ENCODE assay signal across 1 cellular context in the genomic region with DNA sequence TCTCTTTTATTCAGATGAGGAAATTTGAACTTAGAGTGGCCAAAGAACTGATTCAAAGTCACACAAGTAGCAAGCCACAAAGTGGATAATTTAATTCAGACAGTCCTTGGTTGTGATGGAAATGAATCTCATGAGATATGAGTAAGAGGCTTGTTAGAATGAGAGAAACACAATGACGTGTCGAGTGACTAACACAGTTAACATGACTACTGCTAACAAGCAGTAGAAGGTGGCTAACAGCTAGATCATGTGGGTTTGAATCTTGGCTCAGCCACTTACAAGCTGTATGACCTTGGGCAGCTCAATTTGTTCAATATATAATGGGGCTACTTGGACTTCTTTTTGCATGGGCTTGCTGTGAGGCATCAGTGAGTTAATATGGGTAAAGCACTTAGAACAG.
TF ChIP-seq lines count a peak whose summit lies in the region.

No MANE protein-coding gene starts in this region.

TF ChIP-seq in GM12878, 131 proteins besides CTCF, POLR2A, EP300 and RAD21 (continued from another document):
- TF ChIP-seq, protein P1, sequence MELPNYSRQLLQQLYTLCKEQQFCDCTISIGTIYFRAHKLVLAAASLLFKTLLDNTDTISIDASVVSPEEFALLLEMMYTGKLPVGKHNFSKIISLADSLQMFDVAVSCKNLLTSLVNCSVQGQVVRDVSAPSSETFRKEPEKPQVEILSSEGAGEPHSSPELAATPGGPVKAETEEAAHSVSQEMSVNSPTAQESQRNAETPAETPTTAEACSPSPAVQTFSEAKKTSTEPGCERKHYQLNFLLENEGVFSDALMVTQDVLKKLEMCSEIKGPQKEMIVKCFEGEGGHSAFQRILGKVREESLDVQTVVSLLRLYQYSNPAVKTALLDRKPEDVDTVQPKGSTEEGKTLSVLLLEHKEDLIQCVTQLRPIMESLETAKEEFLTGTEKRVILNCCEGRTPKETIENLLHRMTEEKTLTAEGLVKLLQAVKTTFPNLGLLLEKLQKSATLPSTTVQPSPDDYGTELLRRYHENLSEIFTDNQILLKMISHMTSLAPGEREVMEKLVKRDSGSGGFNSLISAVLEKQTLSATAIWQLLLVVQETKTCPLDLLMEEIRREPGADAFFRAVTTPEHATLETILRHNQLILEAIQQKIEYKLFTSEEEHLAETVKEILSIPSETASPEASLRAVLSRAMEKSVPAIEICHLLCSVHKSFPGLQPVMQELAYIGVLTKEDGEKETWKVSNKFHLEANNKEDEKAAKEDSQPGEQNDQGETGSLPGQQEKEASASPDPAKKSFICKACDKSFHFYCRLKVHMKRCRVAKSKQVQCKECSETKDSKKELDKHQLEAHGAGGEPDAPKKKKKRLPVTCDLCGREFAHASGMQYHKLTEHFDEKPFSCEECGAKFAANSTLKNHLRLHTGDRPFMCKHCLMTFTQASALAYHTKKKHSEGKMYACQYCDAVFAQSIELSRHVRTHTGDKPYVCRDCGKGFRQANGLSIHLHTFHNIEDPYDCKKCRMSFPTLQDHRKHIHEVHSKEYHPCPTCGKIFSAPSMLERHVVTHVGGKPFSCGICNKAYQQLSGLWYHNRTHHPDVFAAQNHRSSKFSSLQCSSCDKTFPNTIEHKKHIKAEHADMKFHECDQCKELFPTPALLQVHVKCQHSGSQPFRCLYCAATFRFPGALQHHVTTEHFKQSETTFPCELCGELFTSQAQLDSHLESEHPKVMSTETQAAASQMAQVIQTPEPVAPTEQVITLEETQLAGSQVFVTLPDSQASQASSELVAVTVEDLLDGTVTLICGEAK (IDR thresholded peaks at IDR 0.05; ENCODE audit: borderline replicate concordance), result no peak
- TF ChIP-seq CHD2 (IDR thresholded peaks at IDR 0.05; ENCODE audit: borderline replicate concordance, low read depth, low read length) (no peak), CREB1 (IDR thresholded peaks at IDR 0.05; ENCODE audit: low read depth) (no peak), BMI1 (IDR thresholded peaks at IDR 0.05; ENCODE audit: borderline replicate concordance) (no peak), PAX5 (IDR thresholded peaks at IDR 0.05; ENCODE audit: borderline replicate concordance, low read depth, low read length) (no peak), RFX5 (IDR thresholded peaks at IDR 0.05; ENCODE audit: low read depth, low read length) (no peak), RUNX3 (IDR thresholded peaks at IDR 0.05; ENCODE audit: low read length) (no peak), SPI1 (IDR thresholded peaks at IDR 0.05; ENCODE audit: borderline replicate concordance, insufficient read depth, low read depth, low read length) (no peak)
- TF ChIP-seq, protein P2, sequence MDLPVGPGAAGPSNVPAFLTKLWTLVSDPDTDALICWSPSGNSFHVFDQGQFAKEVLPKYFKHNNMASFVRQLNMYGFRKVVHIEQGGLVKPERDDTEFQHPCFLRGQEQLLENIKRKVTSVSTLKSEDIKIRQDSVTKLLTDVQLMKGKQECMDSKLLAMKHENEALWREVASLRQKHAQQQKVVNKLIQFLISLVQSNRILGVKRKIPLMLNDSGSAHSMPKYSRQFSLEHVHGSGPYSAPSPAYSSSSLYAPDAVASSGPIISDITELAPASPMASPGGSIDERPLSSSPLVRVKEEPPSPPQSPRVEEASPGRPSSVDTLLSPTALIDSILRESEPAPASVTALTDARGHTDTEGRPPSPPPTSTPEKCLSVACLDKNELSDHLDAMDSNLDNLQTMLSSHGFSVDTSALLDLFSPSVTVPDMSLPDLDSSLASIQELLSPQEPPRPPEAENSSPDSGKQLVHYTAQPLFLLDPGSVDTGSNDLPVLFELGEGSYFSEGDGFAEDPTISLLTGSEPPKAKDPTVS (IDR thresholded peaks at IDR 0.05; ENCODE audit: low read depth, low read length), result no peak
TF ChIP-seq in GM12878: peak in this region for 0.
